In the genomic region with DNA sequence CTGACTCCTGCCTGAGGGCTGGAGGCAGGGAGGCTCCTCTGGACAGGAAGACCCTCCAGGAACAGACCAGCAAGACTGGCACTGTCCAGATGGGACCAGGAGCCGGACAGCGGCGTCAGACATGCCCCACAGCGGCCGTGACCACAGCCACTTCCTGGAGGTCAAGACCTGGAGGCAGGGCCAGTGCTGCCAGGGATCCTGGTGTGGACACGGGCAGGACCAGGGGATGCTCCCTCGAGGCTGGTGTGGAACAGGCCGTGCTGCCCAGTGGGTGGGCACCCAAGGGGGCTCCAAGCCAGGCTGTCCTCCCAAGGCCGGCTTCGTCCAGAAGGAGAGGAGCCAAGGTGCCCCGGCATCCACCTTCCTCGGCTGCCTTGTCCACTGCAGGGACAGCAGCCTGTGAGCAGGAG, we compare ENCODE assay signal across 8 cellular contexts. TPM values are rescaled to one million over a fixed set of nuclear protein-coding genes. Genes with fewer than 3 reads are reported as not detected.
DNase-seq lines count a peak whose midpoint lies in the region; ATAC-seq, FAIRE-seq and TF ChIP-seq lines count a peak whose summit lies in the region.

No MANE protein-coding gene starts in this region.

- H3K9me3 Mint-ChIP-seq in activated naive CD8-positive, alpha-beta T cell treated with anti-CD3 and anti-CD28 coated beads, Interleukin-2, amount 10 ng/mL, durations not matched to agents 7 days and 5 days = no peaks in the 10 kb centered on the region

- in situ Hi-C loops in KBM-7 (cut with MboI; ENCODE audit: low pct_unique_long_range_greater_than_20kb, low sequenced_read_pairs) = no loop called here

- H3K79me2 ChIP-seq in keratinocyte (ENCODE audit: control insufficient read depth, insufficient read depth, low read length) = no peaks in the 10 kb centered on the region

- TF ChIP-seq CTCF in keratinocyte (optimal IDR thresholded peaks at IDR 0.05 in 1 of 3, IDR thresholded peaks at IDR 0.05 in 1 of 3, conservative IDR thresholded peaks at IDR 0.05 in 1 of 3; ENCODE audit: extremely low read depth in 1 of 3, insufficient read depth in 2 of 3, low read length in 3 of 3) (no peak), suprapubic skin (IDR thresholded peaks at IDR 0.05) (no peak)

- H3K4me2 ChIP-seq in keratinocyte (ENCODE audit: control insufficient read depth, extremely low read depth, insufficient read depth, low read depth, low read length) = peak overlapping the region; percentile 78

- peak overlapping the region; percentile 67 for H3K27ac Mint-ChIP-seq in activated naive CD8-positive, alpha-beta T cell treated with anti-CD3 and anti-CD28 coated beads, Interleukin-2, amount 10 ng/mL, durations not matched to agents 7 days and 5 days

- no peak for ATAC-seq in activated naive CD8-positive, alpha-beta T cell treated with anti-CD3 and anti-CD28 coated beads, Interleukin-2, amount 10 ng/mL, durations not matched to agents 7 days and 5 days (ENCODE audit: low read depth)

- no peak for DNase-seq in activated naive CD8-positive, alpha-beta T cell treated with anti-CD3 and anti-CD28 coated beads, Interleukin-2, amount 10 ng/mL, durations not matched to agents 7 days and 5 days
- no peak for DNase-seq in keratinocyte (ENCODE audit: low read depth, low spot score)
- peak in 1 of 2 donors; percentile 71 for DNase-seq in suprapubic skin (ENCODE audit: low spot score in 2 of 2)
- DNase-seq in NCI-H1092 (lab: John Stamatoyannopoulos, UW) = no peak
- DNase-seq in anterior cingulate cortex (lab: John Stamatoyannopoulos, UW) = no peak
- DNase-seq in KBM-7 = no peak
- DNase-seq in activated CD4-positive, alpha-beta T cell treated with anti-CD3 and anti-CD28 coated beads for 1 hour = no peak

- H3K4me3 Mint-ChIP-seq in activated naive CD8-positive, alpha-beta T cell treated with anti-CD3 and anti-CD28 coated beads, Interleukin-2, amount 10 ng/mL, durations not matched to agents 7 days and 5 days = no peak overlapping the region

- peaks cover 19% of the 10 kb centered on the region for H3K4me1 Mint-ChIP-seq in activated naive CD8-positive, alpha-beta T cell treated with anti-CD3 and anti-CD28 coated beads, Interleukin-2, amount 10 ng/mL, durations not matched to agents 7 days and 5 days

- H3K27me3 ChIP-seq in HUES6 (ENCODE audit: control insufficient read depth, insufficient read depth, low read length) (peaks cover 11% of the 10 kb centered on the region), keratinocyte (ENCODE audit: control insufficient read depth, extremely low read depth, insufficient read depth, low read length) (no peaks in the 10 kb centered on the region), suprapubic skin (no peaks in the 10 kb centered on the region)

- H3K27me3 Mint-ChIP-seq in activated naive CD8-positive, alpha-beta T cell treated with anti-CD3 and anti-CD28 coated beads, Interleukin-2, amount 10 ng/mL, durations not matched to agents 7 days and 5 days = no peaks in the 10 kb centered on the region

- 58% methylated on average over 7 of the region's 12 CpGs for WGBS in suprapubic skin

- peak overlapping the region; percentile 40 for H2AFZ ChIP-seq in keratinocyte (ENCODE audit: control insufficient read depth, low read length)

- no peak for FAIRE-seq in keratinocyte (lab: Jason Lieb, UNC)

- no peak for TF ChIP-seq POLR2A in suprapubic skin (IDR thresholded peaks at IDR 0.05)

- no peaks in the 10 kb centered on the region for H3K36me3 Mint-ChIP-seq in activated naive CD8-positive, alpha-beta T cell treated with anti-CD3 and anti-CD28 coated beads, Interleukin-2, amount 10 ng/mL, durations not matched to agents 7 days and 5 days

- H3K27ac ChIP-seq in HUES6 (ENCODE audit: low read depth, low read length) (no peak overlapping the region), keratinocyte (ENCODE audit: control insufficient read depth, insufficient read depth, low read length) (peak overlapping the region; percentile 78), suprapubic skin (peak overlapping the region; percentile 43)

- H3K9ac ChIP-seq in HUES6 (ENCODE audit: low read length) (peak overlapping the region; percentile 42), keratinocyte (ENCODE audit: control insufficient read depth, extremely low read depth, insufficient read depth, low read length) (peak overlapping the region; percentile 69)

- peaks cover 10% of the 10 kb centered on the region; the same call in 1 of the 2 replicates for H3K4me1 ChIP-seq in HUES6 (ENCODE audit: control insufficient read depth, insufficient read depth, low read length)
- H3K4me1 ChIP-seq in keratinocyte (ENCODE audit: control insufficient read depth, extremely low read depth, insufficient read depth, low read length) = peaks cover 35% of the 10 kb centered on the region
- H3K4me1 ChIP-seq in suprapubic skin = peaks cover 43% of the 10 kb centered on the region

- H3K9me3 ChIP-seq in HUES6 (ENCODE audit: control insufficient read depth, insufficient read depth, low read depth, low read length) (no peaks in the 10 kb centered on the region), keratinocyte (ENCODE audit: control insufficient read depth, low read depth, low read length) (no peaks in the 10 kb centered on the region), suprapubic skin (no peaks in the 10 kb centered on the region)

- dilution Hi-C loops in keratinocyte (cut with MboI; ENCODE audit: extremely low pct_ligation_motif_present, low sequenced_read_pairs) = no loop called here

- no peaks in the 10 kb centered on the region for H4K20me1 ChIP-seq in keratinocyte (ENCODE audit: control insufficient read depth, extremely low read depth, insufficient read depth, low read length)

- POLR2A ChIA-PET in activated naive CD8-positive, alpha-beta T cell treated with anti-CD3 and anti-CD28 coated beads, Interleukin-2, amount 10 ng/mL, durations not matched to agents 7 days and 5 days (lab: Charles Lee) = interaction anchor here (3.0 kb wide), 1 partner anchor 12 kb away, joined by 16 read pairs; a partner anchor contains a TSS

- TF ChIP-seq EP300 in suprapubic skin (IDR thresholded peaks at IDR 0.05) = no peak

- H3K36me3 ChIP-seq in HUES6 (ENCODE audit: control insufficient read depth, insufficient read depth, low read length) (no peaks in the 10 kb centered on the region), keratinocyte (ENCODE audit: control insufficient read depth in 2 of 2, extremely low read depth in 1 of 2, insufficient read depth in 2 of 2, low read length in 2 of 2) (no peaks in the 10 kb centered on the region), suprapubic skin (no peaks in the 10 kb centered on the region)

- no peaks in the 10 kb centered on the region for H3K9me1 ChIP-seq in keratinocyte (ENCODE audit: control insufficient read depth, extremely low read depth, insufficient read depth, low read length)

- H3K4me3 ChIP-seq in HUES6 (ENCODE audit: low read depth, low read length) = no peak overlapping the region
- no peak overlapping the region for H3K4me3 ChIP-seq in keratinocyte (ENCODE audit: control insufficient read depth in 2 of 3, extremely low read depth in 1 of 3, insufficient read depth in 2 of 3, low read depth in 1 of 3, low read length in 3 of 3)
- H3K4me3 ChIP-seq in suprapubic skin = no peak overlapping the region

RNA-seq across cellular contexts. Expression of a gene that starts 4.5 kb away (rescaled TPM):
- total RNA-seq in activated naive CD8-positive, alpha-beta T cell treated with anti-CD3 and anti-CD28 coated beads, Interleukin-2, amount 10 ng/mL, durations not matched to agents 7 days and 5 days = 10 to 100 TPM; 79.5 to 81.7 TPM
- polyA plus RNA-seq in keratinocyte = 14.0 to 24.8 TPM (median 19.2 TPM) in 3 replicates
- polyA plus RNA-seq in keratinocyte (2011; ENCODE audit: low read depth) = 7.6 TPM
- polyA plus RNA-seq in keratinocyte (2011; cell fraction: cytosol; rRNA removed) = 3.2 and 6.1 TPM in 2 replicates
- polyA plus RNA-seq in keratinocyte (2011; cell fraction: nucleus; rRNA removed) = 85.5 and 116 TPM in 2 replicates
- polyA plus RNA-seq in keratinocyte (2012; ENCODE audit: low replicate concordance) = 7.8 and 13.8 TPM in 2 replicates
- 13.4 to 15.4 TPM (median 13.8 TPM) in 3 replicates for polyA minus RNA-seq in keratinocyte
- 11.7 TPM for polyA minus RNA-seq in keratinocyte (2011; cell fraction: cytosol; rRNA and poly(A)+ RNA removed)
- 23.3 and 29.9 TPM in 2 replicates for polyA minus RNA-seq in keratinocyte (2011; cell fraction: nucleus; rRNA and poly(A)+ RNA removed)
- 10 to 100 TPM; 16.1 to 29.8 (median 20.3) TPM for total RNA-seq in suprapubic skin

RNA-seq across cellular contexts. Expression of a gene that starts 11.7 kb away (rescaled TPM):
- total RNA-seq in activated naive CD8-positive, alpha-beta T cell treated with anti-CD3 and anti-CD28 coated beads, Interleukin-2, amount 10 ng/mL, durations not matched to agents 7 days and 5 days = 100 to 1,000 TPM; 195 to 211 TPM
- 35.7 to 112 TPM (median 40.7 TPM) in 3 replicates for polyA plus RNA-seq in keratinocyte
- 2.3 TPM for polyA plus RNA-seq in keratinocyte (2011; ENCODE audit: low read depth)
- polyA plus RNA-seq in keratinocyte (2011; cell fraction: cytosol; rRNA removed) = 10.9 and 32.0 TPM in 2 replicates
- 83.4 and 104 TPM in 2 replicates for polyA plus RNA-seq in keratinocyte (2011; cell fraction: nucleus; rRNA removed)
- polyA plus RNA-seq in keratinocyte (2012; ENCODE audit: low replicate concordance) = 17.6 and 73.8 TPM in 2 replicates
- polyA minus RNA-seq in keratinocyte = 53.8 to 107 TPM (median 83.5 TPM) in 3 replicates
- 181 TPM for polyA minus RNA-seq in keratinocyte (2011; cell fraction: cytosol; rRNA and poly(A)+ RNA removed)
- polyA minus RNA-seq in keratinocyte (2011; cell fraction: nucleus; rRNA and poly(A)+ RNA removed) = 161 and 170 TPM in 2 replicates
- total RNA-seq in suprapubic skin = 1 to 10 TPM; 3.6 to 7.6 (median 4.5) TPM

RNA-seq across cellular contexts. Expression of a gene that starts 56.4 kb away (rescaled TPM):
- total RNA-seq in activated naive CD8-positive, alpha-beta T cell treated with anti-CD3 and anti-CD28 coated beads, Interleukin-2, amount 10 ng/mL, durations not matched to agents 7 days and 5 days = 100 to 1,000 TPM; 135 to 140 TPM
- 61.8 to 173 TPM (median 86.0 TPM) in 3 replicates for polyA plus RNA-seq in keratinocyte
- 33.8 TPM for polyA plus RNA-seq in keratinocyte (2011; ENCODE audit: low read depth)
- polyA plus RNA-seq in keratinocyte (2011; cell fraction: cytosol; rRNA removed) = 123 and 135 TPM in 2 replicates
- 286 and 337 TPM in 2 replicates for polyA plus RNA-seq in keratinocyte (2011; cell fraction: nucleus; rRNA removed)
- 88.4 and 107 TPM in 2 replicates for polyA plus RNA-seq in keratinocyte (2012; ENCODE audit: low replicate concordance)
- polyA minus RNA-seq in keratinocyte = 75.4 to 226 TPM (median 76.3 TPM) in 3 replicates
- 74.2 TPM for polyA minus RNA-seq in keratinocyte (2011; cell fraction: cytosol; rRNA and poly(A)+ RNA removed)
- polyA minus RNA-seq in keratinocyte (2011; cell fraction: nucleus; rRNA and poly(A)+ RNA removed) = 57.8 and 84.6 TPM in 2 replicates
- 100 to 1,000 TPM in 1 of 4 donors, 10 to 100 TPM in 3; 52.3 to 142 (median 58.8) TPM for total RNA-seq in suprapubic skin

Comparison
In these comparisons a context has a peak if more than half of its experiments do, and no peak if none do; other contexts are left out.
1. RNA of a gene that starts 11.7 kb away (total RNA-seq): 195 to 211 TPM in activated naive CD8-positive, alpha-beta T cell treated with anti-CD3 and anti-CD28 coated beads, Interleukin-2, amount 10 ng/mL, durations not matched to agents 7 days and 5 days; 3.6 to 7.6 TPM in suprapubic skin; every median in the first group is over 10 times any median in the second.